Comparison of ENCODE assay signal across 17 cellular contexts in genomic region chr3:187491371-187491770, GRCh38.
"Had no signal": no experiment of that assay in that cellular context is flagged by ENCODE, and none has a peak within 500 bp of the region (broad histone marks: within the 10 kb centered on the region; RNA-seq: fewer than 3 reads in every experiment).

No MANE protein-coding gene starts in this region.

- DNase-seq: activated CD4-positive, alpha-beta T cell treated with anti-CD3 and anti-CD28 coated beads for 1 hour; activated CD8-positive, alpha-beta memory T cell treated with anti-CD3 and anti-CD28 coated beads for 24 hours; activated CD8-positive, alpha-beta memory T cell treated with anti-CD3 and anti-CD28 coated beads, Interleukin-2, amount 50 U/mL, for 4 hours; activated T-cell treated with anti-CD3 and anti-CD28 coated beads, Interleukin-2, amount 50 U/mL, for 24 hours; esophagus squamous epithelium; gastrocnemius medialis; head of caudate nucleus; lower lobe of right lung; naive thymus-derived CD8-positive, alpha-beta T cell; spleen; stimulated activated CD4-positive, alpha-beta T cell treated with anti-CD3 and anti-CD28 coated beads, Interleukin-4, amount 100 ng/mL, for 24 hours; stimulated activated naive CD4-positive, alpha-beta T cell treated with Interleukin-2 at 50 U/mL for 16 hours; T-helper 9 cell; upper lobe of left lung had no signal

- H3K4me3 ChIP-seq: ascending aorta, breast epithelium, esophagus squamous epithelium, gastrocnemius medialis, lower lobe of right lung, right atrium auricular region, spleen, upper lobe of left lung had no signal
